In the genomic region with DNA sequence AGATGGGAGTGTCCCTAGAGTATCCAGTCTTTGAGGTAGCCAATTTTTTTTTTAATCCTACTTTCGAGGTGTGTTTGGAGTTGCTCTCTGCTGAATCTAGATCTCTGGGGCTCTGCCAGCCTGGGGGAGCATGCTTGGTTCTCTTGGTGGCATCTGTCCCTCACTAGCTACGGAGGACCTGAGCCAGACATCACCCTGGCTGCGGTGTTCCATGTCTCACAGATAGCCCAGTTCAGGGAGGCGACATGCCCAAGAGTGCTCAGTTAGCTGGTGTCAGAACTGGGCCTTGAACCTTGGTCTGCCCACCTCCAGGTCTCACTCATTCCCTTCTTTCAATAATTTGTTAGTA, we compare ENCODE assay signal across 8 cellular contexts. TPM values are rescaled to one million over a fixed set of nuclear protein-coding genes. Genes with fewer than 3 reads are reported as not detected.
A peak's percentile ranks its signal among the peaks of the same experiment; 100 is the strongest.
DNase-seq lines count a peak whose midpoint lies in the region; ATAC-seq and TF ChIP-seq lines count a peak whose summit lies in the region.

No MANE protein-coding gene starts in this region.

- TF ChIP-seq CTCF in brain (conservative IDR thresholded peaks at IDR 0.05) (no peak), lower lobe of right lung (IDR thresholded peaks at IDR 0.05) (no peak), type B pancreatic cell (conservative IDR thresholded peaks at IDR 0.05) (no peak)

- peaks cover 60% of the 10 kb centered on the region for H3K4me1 ChIP-seq in lower lobe of right lung

- no peaks in the 10 kb centered on the region for H3K9me3 Mint-ChIP-seq in activated CD4-positive, alpha-beta T cell treated with anti-CD3 and anti-CD28 coated beads, Interleukin-2, amount 10 ng/mL, durations not matched to agents 7 days and 5 days
- peaks cover 0 to 4% (median 0%) of the 10 kb centered on the region in 5 experiments for H3K9me3 Mint-ChIP-seq in brain
- H3K9me3 Mint-ChIP-seq in type B pancreatic cell, result no peaks in the 10 kb centered on the region

- H3K4me3 ChIP-seq in lower lobe of right lung, result peak overlapping the region; percentile 69

- H3K36me3 ChIP-seq in lower lobe of right lung, result peaks cover 13% of the 10 kb centered on the region

- peak overlapping the region; percentile 86 for H3K27ac ChIP-seq in lower lobe of right lung

- CTCF ChIA-PET in activated CD4-positive, alpha-beta T cell treated with anti-CD3 and anti-CD28 coated beads, Interleukin-2, amount 10 ng/mL, durations not matched to agents 7 days and 5 days (lab: Charles Lee), result interaction anchor here (0.6 to 1.0 kb wide), 2 partner anchors 31 to 797 kb away, joined by 3 read pairs; no protein-coding TSS in a partner anchor

- H3K9me3 ChIP-seq in lower lobe of right lung, result no peaks in the 10 kb centered on the region

- intact Hi-C loops in lower lobe of right lung (cut with DNase I), result no loop called here

- H3K36me3 Mint-ChIP-seq in activated CD4-positive, alpha-beta T cell treated with anti-CD3 and anti-CD28 coated beads, Interleukin-2, amount 10 ng/mL, durations not matched to agents 7 days and 5 days (ENCODE audit: low read depth), result no peaks in the 10 kb centered on the region
- H3K36me3 Mint-ChIP-seq in brain (no peaks in the 10 kb centered on the region), type B pancreatic cell (no peaks in the 10 kb centered on the region)

- H3K4me1 Mint-ChIP-seq in activated CD4-positive, alpha-beta T cell treated with anti-CD3 and anti-CD28 coated beads, Interleukin-2, amount 10 ng/mL, durations not matched to agents 7 days and 5 days, result peaks cover 22% of the 10 kb centered on the region
- H3K4me1 Mint-ChIP-seq in brain (peaks cover 47% of the 10 kb centered on the region), type B pancreatic cell (ENCODE audit: unreplicated experiment) (peaks cover 33% of the 10 kb centered on the region)

- DNase-seq in activated CD4-positive, alpha-beta T cell treated with anti-CD3 and anti-CD28 coated beads, Interleukin-2, amount 10 ng/mL, durations not matched to agents 7 days and 5 days, result no peak
- no peak for DNase-seq in activated CD4-positive, alpha-beta T cell treated with anti-CD3 and anti-CD28 coated beads for 1 hour
- DNase-seq in lower lobe of right lung, result no peak
- DNase-seq in type B pancreatic cell (ENCODE audit: extremely low spot score, unreplicated experiment), result no peak
- DNase-seq in activated effector memory CD4-positive, alpha-beta T cell treated with anti-CD3 and anti-CD28 coated beads, Interleukin-2, amount 50 U/mL, for 16 hours, result no peak
- DNase-seq in cerebellum (ENCODE audit: low spot score), result no peak
- no peak for DNase-seq in midbrain (lab: John Stamatoyannopoulos, UW)

- ATAC-seq in lower lobe of right lung, result no peak

- peak overlapping the region; percentile 3 for H3K27ac Mint-ChIP-seq in activated CD4-positive, alpha-beta T cell treated with anti-CD3 and anti-CD28 coated beads, Interleukin-2, amount 10 ng/mL, durations not matched to agents 7 days and 5 days
- H3K27ac Mint-ChIP-seq in brain, result peak overlapping the region in 4 of 5 experiments; percentile 11 to 83 (median 48)
- H3K27ac Mint-ChIP-seq in type B pancreatic cell, result peak overlapping the region; percentile 80

- POLR2A ChIA-PET in activated CD4-positive, alpha-beta T cell treated with anti-CD3 and anti-CD28 coated beads, Interleukin-2, amount 10 ng/mL, durations not matched to agents 7 days and 5 days (lab: Charles Lee), result no interaction called here

- H3K4me3 Mint-ChIP-seq in activated CD4-positive, alpha-beta T cell treated with anti-CD3 and anti-CD28 coated beads, Interleukin-2, amount 10 ng/mL, durations not matched to agents 7 days and 5 days, result peak overlapping the region; percentile 16
- H3K4me3 Mint-ChIP-seq in brain (peak overlapping the region; percentile 79 to 88 (median 84)), type B pancreatic cell (peak overlapping the region; percentile 80)

- H3K27me3 ChIP-seq in lower lobe of right lung (ENCODE audit: low read depth), result no peaks in the 10 kb centered on the region

- H3K27me3 Mint-ChIP-seq in activated CD4-positive, alpha-beta T cell treated with anti-CD3 and anti-CD28 coated beads, Interleukin-2, amount 10 ng/mL, durations not matched to agents 7 days and 5 days, result peaks cover 36% of the 10 kb centered on the region
- peaks cover 30% of the 10 kb centered on the region for H3K27me3 Mint-ChIP-seq in brain
- peaks cover 8% of the 10 kb centered on the region for H3K27me3 Mint-ChIP-seq in type B pancreatic cell

RNA-seq across cellular contexts. Expression of gene HMOX1, which starts 0.5 kb away (rescaled TPM):
- under 1 TPM; 0.31 to 0.32 TPM for total RNA-seq in activated CD4-positive, alpha-beta T cell treated with anti-CD3 and anti-CD28 coated beads, Interleukin-2, amount 10 ng/mL, durations not matched to agents 7 days and 5 days
- polyA plus RNA-seq in brain (ENCODE audit: insufficient read depth, low read depth, low replicate concordance), result 11.0 TPM
- total RNA-seq in lower lobe of right lung (68.3 TPM), type B pancreatic cell (ENCODE audit: low replicate concordance) (4.1 and 7.7 TPM in 2 replicates), cerebellum (4.3 TPM)

RNA-seq across cellular contexts. Expression of gene MCM5, which starts 18.5 kb away (rescaled TPM):
- 100 to 1,000 TPM; 208 to 233 TPM for total RNA-seq in activated CD4-positive, alpha-beta T cell treated with anti-CD3 and anti-CD28 coated beads, Interleukin-2, amount 10 ng/mL, durations not matched to agents 7 days and 5 days
- 66.6 TPM for polyA plus RNA-seq in brain (ENCODE audit: insufficient read depth, low read depth, low replicate concordance)
- 25.7 TPM for total RNA-seq in lower lobe of right lung
- total RNA-seq in type B pancreatic cell (ENCODE audit: low replicate concordance), result 45.5 and 98.0 TPM in 2 replicates
- 35.8 TPM for total RNA-seq in cerebellum

Comparison
In these comparisons a context has a peak if more than half of its experiments do, and no peak if none do; other contexts are left out.
1. H3K27ac Mint-ChIP-seq: peak in every context shown above with its lines; median percentile 80 in type B pancreatic cell; 48 in brain; 3 in activated CD4-positive, alpha-beta T cell treated with anti-CD3 and anti-CD28 coated beads, Interleukin-2, amount 10 ng/mL, durations not matched to agents 7 days and 5 days.
2. H3K4me3 Mint-ChIP-seq: peak in every context shown above with its lines; median percentile 84 in brain; 80 in type B pancreatic cell; 16 in activated CD4-positive, alpha-beta T cell treated with anti-CD3 and anti-CD28 coated beads, Interleukin-2, amount 10 ng/mL, durations not matched to agents 7 days and 5 days.